Comparison of ENCODE assay signal across 8 cellular contexts in the genomic region with DNA sequence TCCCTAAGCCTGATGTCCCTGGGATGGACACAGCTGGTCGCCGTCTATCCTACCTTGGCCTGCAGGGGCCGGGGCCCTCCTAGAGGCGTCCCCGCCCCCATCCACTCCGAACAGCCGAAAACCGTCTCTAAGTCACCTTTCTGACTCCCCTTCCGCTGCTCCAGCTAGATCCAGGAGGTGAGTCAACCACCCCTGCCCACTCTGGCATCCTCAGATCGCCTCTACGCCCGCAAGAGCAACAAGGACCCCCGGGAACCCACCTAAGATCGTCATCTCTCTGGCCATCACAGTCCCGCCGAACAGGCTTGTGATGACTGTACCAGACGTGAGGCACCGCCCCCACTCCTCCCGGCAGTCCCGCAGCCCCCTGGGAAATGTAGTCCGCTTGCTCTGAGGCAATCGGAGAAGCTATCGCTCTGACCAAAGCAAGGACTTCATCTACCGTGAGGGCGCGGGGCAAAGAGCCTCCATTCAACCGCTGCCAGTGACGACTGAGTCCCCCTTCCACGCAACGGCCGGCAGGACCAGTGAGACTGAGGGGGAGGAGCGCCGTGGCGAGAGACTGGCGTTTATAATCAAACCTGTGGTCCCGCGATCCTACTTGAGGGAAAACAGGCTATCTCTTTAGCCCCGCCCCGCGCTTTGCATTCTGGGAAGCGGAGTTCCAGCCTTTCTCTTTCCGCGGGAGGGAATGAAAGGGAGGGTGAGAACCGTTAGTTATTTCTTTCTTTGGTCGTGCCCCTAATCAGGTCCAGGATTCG. TPM values are rescaled to one million over a fixed set of nuclear protein-coding genes. Genes with fewer than 3 reads are reported as not detected.
DNase-seq lines count a peak whose midpoint lies in the region; ATAC-seq, FAIRE-seq and TF ChIP-seq lines count a peak whose summit lies in the region.

A gene with protein sequence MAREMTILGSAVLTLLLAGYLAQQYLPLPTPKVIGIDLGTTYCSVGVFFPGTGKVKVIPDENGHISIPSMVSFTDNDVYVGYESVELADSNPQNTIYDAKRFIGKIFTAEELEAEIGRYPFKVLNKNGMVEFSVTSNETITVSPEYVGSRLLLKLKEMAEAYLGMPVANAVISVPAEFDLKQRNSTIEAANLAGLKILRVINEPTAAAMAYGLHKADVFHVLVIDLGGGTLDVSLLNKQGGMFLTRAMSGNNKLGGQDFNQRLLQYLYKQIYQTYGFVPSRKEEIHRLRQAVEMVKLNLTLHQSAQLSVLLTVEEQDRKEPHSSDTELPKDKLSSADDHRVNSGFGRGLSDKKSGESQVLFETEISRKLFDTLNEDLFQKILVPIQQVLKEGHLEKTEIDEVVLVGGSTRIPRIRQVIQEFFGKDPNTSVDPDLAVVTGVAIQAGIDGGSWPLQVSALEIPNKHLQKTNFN (minus strand): TSS at position 312 of the 761 bp plus-strand sequence. CDS start 27 bp downstream, at position 285.

- H3K36me3 ChIP-seq in astrocyte (ENCODE audit: insufficient read depth, low read length): peaks cover 2% of the 10 kb centered on the region
- no peaks in the 10 kb centered on the region for H3K36me3 ChIP-seq in uterus

- peak within 1 kb of the TSS; percentile 100 for H3K4me3 Mint-ChIP-seq in astrocyte (ENCODE audit: unreplicated experiment)

- peak; percentile 31 to 65 for TF ChIP-seq POLR2A in uterus (IDR thresholded peaks at IDR 0.05)

- peak; percentile 99 for DNase-seq in NCI-H187 treated with DMSO at 0.1 percent for 48 hours (lab: John Stamatoyannopoulos, UW)
- peak; percentile 99 for DNase-seq in T-helper 22 cell (ENCODE audit: low read depth)
- DNase-seq in astrocyte (ENCODE audit: low read depth): peak; percentile 99
- peak; percentile 100 for DNase-seq in right cardiac atrium
- peak; percentile 99 for DNase-seq in pulmonary artery endothelial cell (ENCODE audit: low read depth, low spot score)
- peak; percentile 99 to 100 for DNase-seq in uterus

- no peaks in the 10 kb centered on the region for H3K27me3 Mint-ChIP-seq in astrocyte (ENCODE audit: low read depth, unreplicated experiment)

- H3K9me3 ChIP-seq in astrocyte (ENCODE audit: insufficient read depth, low read depth, low read length): no peaks in the 10 kb centered on the region
- H3K9me3 ChIP-seq in right cardiac atrium (ENCODE audit: control insufficient read depth, low read length): no peaks in the 10 kb centered on the region
- no peaks in the 10 kb centered on the region for H3K9me3 ChIP-seq in uterus

- no peak for TF ChIP-seq CTCF in astrocyte (IDR thresholded peaks at IDR 0.05; ENCODE audit: insufficient read depth, low read depth, low read length)
- TF ChIP-seq CTCF in uterus (IDR thresholded peaks at IDR 0.05): no peak

- no peaks in the 10 kb centered on the region for H3K36me3 Mint-ChIP-seq in astrocyte (ENCODE audit: low read depth, unreplicated experiment)

- H4K20me1 ChIP-seq in astrocyte (ENCODE audit: insufficient read depth, low read length): peaks cover 4% of the 10 kb centered on the region

- FAIRE-seq in astrocyte (lab: Jason Lieb, UNC): peak; percentile 98

- under 1% methylated on average over 46 of the region's 46 CpGs for WGBS in right cardiac atrium

- H3K9ac ChIP-seq in astrocyte (ENCODE audit: low read length): peak within 1 kb of the TSS; percentile 94

- peak within 1 kb of the TSS; percentile 100 for H3K27ac Mint-ChIP-seq in astrocyte (ENCODE audit: unreplicated experiment)

- H3K4me2 ChIP-seq in astrocyte (ENCODE audit: low read length): peak within 1 kb of the TSS; percentile 93

- H3K4me1 Mint-ChIP-seq in astrocyte (ENCODE audit: low read depth, unreplicated experiment): peaks cover 9% of the 10 kb centered on the region

- peak; percentile 98 for ATAC-seq in GM18499 (IDR thresholded peaks at IDR 0.05; ENCODE audit: insufficient read depth, unreplicated experiment)
- ATAC-seq in HG02943 (IDR thresholded peaks at IDR 0.05; ENCODE audit: low read depth, unreplicated experiment): peak; percentile 98
- peak; percentile 100 for ATAC-seq in right cardiac atrium

- H3K27ac ChIP-seq in astrocyte (ENCODE audit: low read depth, low read length) (peak within 1 kb of the TSS; percentile 94), right cardiac atrium (ENCODE audit: low read length) (peak within 1 kb of the TSS; percentile 98), uterus (peak within 1 kb of the TSS; percentile 89 to 99)

- H3K27me3 ChIP-seq in astrocyte (ENCODE audit: insufficient read depth, low read length) (no peaks in the 10 kb centered on the region), right cardiac atrium (ENCODE audit: control insufficient read depth, insufficient read depth) (no peaks in the 10 kb centered on the region), uterus (no peaks in the 10 kb centered on the region)

- no peaks in the 10 kb centered on the region for H3K9me3 Mint-ChIP-seq in astrocyte (ENCODE audit: unreplicated experiment)

- intact Hi-C loops in right cardiac atrium (cut with DNase I) (no loop called here), uterus (cut with DNase I; ENCODE audit: low total_unique reads) (no loop called here)

- peaks cover 40% of the 10 kb centered on the region for H3K79me2 ChIP-seq in astrocyte (ENCODE audit: insufficient read depth, low read length)

- H3K4me3 ChIP-seq in astrocyte (ENCODE audit: insufficient read depth, low read depth, low read length): peak within 1 kb of the TSS; percentile 89
- peak within 1 kb of the TSS; percentile 78 for H3K4me3 ChIP-seq in right cardiac atrium (ENCODE audit: low read length)
- peak within 1 kb of the TSS; percentile 69 to 87 for H3K4me3 ChIP-seq in uterus

- H3K4me1 ChIP-seq in astrocyte (ENCODE audit: insufficient read depth, low read length): peaks cover 9% of the 10 kb centered on the region
- no peaks in the 10 kb centered on the region for H3K4me1 ChIP-seq in right cardiac atrium (ENCODE audit: control insufficient read depth, insufficient read depth, low read length)
- H3K4me1 ChIP-seq in uterus: peaks cover 0 to 4% of the 10 kb centered on the region in 2 donors

- peak within 1 kb of the TSS; percentile 87 for H2AFZ ChIP-seq in astrocyte (ENCODE audit: low read depth, low read length)

RNA-seq across cellular contexts. Expression of the gene that starts here (rescaled TPM):
- total RNA-seq in astrocyte: 67.2 and 70.6 TPM in 2 replicates
- total RNA-seq in right cardiac atrium: 10 to 100 TPM; 16.0 to 37.6 (median 17.8) TPM
- polyA plus RNA-seq in right cardiac atrium: 9.1 TPM
- 43.7 and 57.8 TPM in 2 replicates for total RNA-seq in pulmonary artery endothelial cell
- total RNA-seq in uterus: 10 to 100 TPM; 15.4 to 98.6 (median 27.9) TPM

Comparison
In these comparisons a context has a peak if more than half of its experiments do, and no peak if none do; other contexts are left out.
1. Peak in every context shown above with its lines: DNase-seq, ATAC-seq, H3K4me3 ChIP-seq and H3K27ac ChIP-seq.